Comparison of ENCODE assay signal across 1 cellular context in the genomic region with DNA sequence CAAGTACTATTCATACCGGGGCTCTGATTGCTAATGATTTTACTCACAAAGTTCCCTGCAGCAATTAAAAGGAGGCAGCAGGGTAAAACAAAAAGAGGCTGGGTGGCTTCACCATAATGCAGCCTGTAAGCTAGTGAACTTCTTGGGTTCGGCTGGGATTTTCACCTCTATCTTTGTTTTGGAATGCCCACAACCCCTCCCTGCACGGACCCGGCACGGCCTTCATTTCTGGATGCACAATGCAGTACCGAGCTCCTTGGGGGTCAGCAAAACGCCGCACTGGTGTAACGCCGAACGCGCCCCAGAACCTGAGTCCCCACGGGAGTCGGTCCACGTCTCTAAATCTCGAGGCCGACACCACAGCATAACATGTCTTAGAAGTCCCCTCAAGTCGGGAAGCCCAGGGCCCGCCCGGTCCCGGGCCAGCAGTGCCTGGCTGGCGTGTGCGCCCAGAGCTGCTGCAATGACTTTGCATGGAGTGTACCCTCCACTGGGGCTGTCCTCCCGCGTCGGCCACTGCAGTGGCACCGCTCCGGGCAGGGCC.
TF ChIP-seq lines count a peak whose summit lies in the region.

No MANE protein-coding gene starts in this region.

TF ChIP-seq in WTC11, 78 proteins besides CTCF, POLR2A, EP300 and RAD21 (continued from another document):
- TF ChIP-seq, protein P1, sequence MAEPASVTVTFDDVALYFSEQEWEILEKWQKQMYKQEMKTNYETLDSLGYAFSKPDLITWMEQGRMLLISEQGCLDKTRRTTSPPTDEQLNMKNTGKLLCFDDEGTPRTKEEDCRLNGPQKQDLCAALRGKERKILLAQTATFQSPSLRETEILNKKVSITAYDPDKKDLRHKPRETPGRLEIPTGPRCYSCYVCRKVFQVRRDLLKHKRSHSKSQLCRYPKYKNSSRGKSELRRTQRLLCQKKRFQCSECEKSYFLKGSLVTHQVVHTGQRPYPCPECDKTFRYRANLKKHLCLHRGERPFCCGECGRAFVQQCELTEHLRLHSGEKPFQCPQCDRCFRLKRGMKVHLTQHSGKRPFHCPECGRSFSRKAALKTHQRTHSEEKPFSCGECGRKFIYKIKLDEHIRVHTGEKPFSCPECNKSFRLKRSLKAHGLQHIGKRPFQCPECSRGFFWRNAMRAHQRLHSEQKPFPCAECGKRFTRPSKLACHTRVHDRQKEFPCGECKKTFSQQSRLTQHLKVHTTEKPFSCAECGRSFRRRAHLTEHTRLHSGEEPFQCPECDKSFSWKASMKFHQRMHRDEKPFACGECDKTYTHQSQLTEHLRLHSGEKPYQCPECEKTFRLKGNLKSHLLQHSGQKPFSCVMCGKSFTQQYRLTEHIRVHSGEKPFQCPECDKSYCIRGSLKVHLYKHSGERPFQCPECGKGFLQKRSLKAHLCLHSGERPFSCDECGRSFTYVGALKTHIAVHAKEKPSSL (CRISPR knock-in tag; conservative IDR thresholded peaks at IDR 0.05): no peak
- TF ChIP-seq ZNF232 (CRISPR knock-in tag; IDR thresholded peaks at IDR 0.05): no peak
- TF ChIP-seq, protein P2, sequence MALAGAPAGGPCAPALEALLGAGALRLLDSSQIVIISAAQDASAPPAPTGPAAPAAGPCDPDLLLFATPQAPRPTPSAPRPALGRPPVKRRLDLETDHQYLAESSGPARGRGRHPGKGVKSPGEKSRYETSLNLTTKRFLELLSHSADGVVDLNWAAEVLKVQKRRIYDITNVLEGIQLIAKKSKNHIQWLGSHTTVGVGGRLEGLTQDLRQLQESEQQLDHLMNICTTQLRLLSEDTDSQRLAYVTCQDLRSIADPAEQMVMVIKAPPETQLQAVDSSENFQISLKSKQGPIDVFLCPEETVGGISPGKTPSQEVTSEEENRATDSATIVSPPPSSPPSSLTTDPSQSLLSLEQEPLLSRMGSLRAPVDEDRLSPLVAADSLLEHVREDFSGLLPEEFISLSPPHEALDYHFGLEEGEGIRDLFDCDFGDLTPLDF (CRISPR knock-in tag; IDR thresholded peaks at IDR 0.05): no peak
- TF ChIP-seq SMAD4 (CRISPR knock-in tag; IDR thresholded peaks at IDR 0.05): no peak
